23 cellular contexts compared by ENCODE assay signal in genomic region chrX:114962209-114962608, GRCh38. TPM values are rescaled to one million over a fixed set of nuclear protein-coding genes. Genes with fewer than 3 reads are reported as not detected.
"Had no signal": no experiment of that assay in that cellular context is flagged by ENCODE, and none has a peak within 500 bp of the region (broad histone marks: within the 10 kb centered on the region; RNA-seq: fewer than 3 reads in every experiment).

No MANE protein-coding gene starts in this region.

- H3K27me3 ChIP-seq: gastrocnemius medialis, neutrophil, right atrium auricular region, sigmoid colon, testis, upper lobe of right lung, vagina had no signal

- H3K36me3 ChIP-seq: gastrocnemius medialis, heart right ventricle, neutrophil, right atrium auricular region, sigmoid colon, tibial nerve, upper lobe of right lung, vagina had no signal

- H3K4me1 Mint-ChIP-seq: naive thymus-derived CD8-positive, alpha-beta T cell; stimulated activated naive B cell treated with anti-CD40 and anti-IgM and Interleukin-4, amounts not matched to agents 10 μg/mL and 1 μg/mL and 100 μg/mL, for 72 hours; stimulated activated naive CD8-positive, alpha-beta T cell treated with anti-CD3 and anti-CD28 coated beads, Interleukin-15, amount 100 ng/mL, for 72 hours had no signal

- DNase-seq: dorsolateral prefrontal cortex; effector CD8-positive, alpha-beta T cell; gastrocnemius medialis; heart right ventricle; hypothalamus; kidney glomerular epithelial cell; mucosa of descending colon; naive thymus-derived CD8-positive, alpha-beta T cell; posterior cingulate gyrus; sigmoid colon; stimulated activated CD4-positive, alpha-beta T cell treated with anti-CD3 and anti-CD28 coated beads, Interleukin-2, amount 100 ng/mL, for 24 hours; stimulated activated CD4-positive, alpha-beta T cell treated with anti-CD3 and anti-CD28 coated beads, Interleukin-4, amount 100 ng/mL, for 4 hours; stimulated activated naive B cell treated with anti-CD40 and anti-IgM and Interleukin-4, amounts not matched to agents 10 μg/mL and 1 μg/mL and 100 μg/mL, for 72 hours; stimulated activated naive CD8-positive, alpha-beta T cell treated with anti-CD3 and anti-CD28 coated beads, Interleukin-15, amount 100 ng/mL, for 72 hours; testis; upper lobe of right lung had no signal

- H3K9me3 Mint-ChIP-seq: naive thymus-derived CD8-positive, alpha-beta T cell; stimulated activated naive B cell treated with anti-CD40 and anti-IgM and Interleukin-4, amounts not matched to agents 10 μg/mL and 1 μg/mL and 100 μg/mL, for 72 hours; stimulated activated naive CD8-positive, alpha-beta T cell treated with anti-CD3 and anti-CD28 coated beads, Interleukin-15, amount 100 ng/mL, for 72 hours had no signal

- H3K36me3 Mint-ChIP-seq: naive thymus-derived CD8-positive, alpha-beta T cell; stimulated activated naive B cell treated with anti-CD40 and anti-IgM and Interleukin-4, amounts not matched to agents 10 μg/mL and 1 μg/mL and 100 μg/mL, for 72 hours had no signal

- H3K27me3 Mint-ChIP-seq: naive thymus-derived CD8-positive, alpha-beta T cell; stimulated activated naive CD8-positive, alpha-beta T cell treated with anti-CD3 and anti-CD28 coated beads, Interleukin-15, amount 100 ng/mL, for 72 hours had no signal

- H3K27ac ChIP-seq: dorsolateral prefrontal cortex, gastrocnemius medialis, heart right ventricle, neutrophil, right atrium auricular region, sigmoid colon, skin epidermis, testis, tibial nerve, upper lobe of right lung, vagina had no signal

- H3K4me3 Mint-ChIP-seq: naive thymus-derived CD8-positive, alpha-beta T cell; stimulated activated naive B cell treated with anti-CD40 and anti-IgM and Interleukin-4, amounts not matched to agents 10 μg/mL and 1 μg/mL and 100 μg/mL, for 72 hours; stimulated activated naive CD8-positive, alpha-beta T cell treated with anti-CD3 and anti-CD28 coated beads, Interleukin-15, amount 100 ng/mL, for 72 hours had no signal

- ATAC-seq: esophagus mucosa; gastrocnemius medialis; heart right ventricle; mucosa of descending colon; naive thymus-derived CD8-positive, alpha-beta T cell; stimulated activated naive B cell treated with anti-CD40 and anti-IgM and Interleukin-4, amounts not matched to agents 10 μg/mL and 1 μg/mL and 100 μg/mL, for 72 hours; stimulated activated naive CD8-positive, alpha-beta T cell treated with anti-CD3 and anti-CD28 coated beads, Interleukin-15, amount 100 ng/mL, for 72 hours; upper lobe of right lung had no signal

- H3K4me3 ChIP-seq: dorsolateral prefrontal cortex, gastrocnemius medialis, heart right ventricle, mucosa of descending colon, right atrium auricular region, sigmoid colon, skin epidermis, testis, tibial nerve, upper lobe of right lung, vagina had no signal

- H3K4me1 ChIP-seq: gastrocnemius medialis, heart right ventricle, right atrium auricular region, sigmoid colon, testis, tibial nerve, upper lobe of right lung, vagina had no signal

- H3K27ac Mint-ChIP-seq: naive thymus-derived CD8-positive, alpha-beta T cell; stimulated activated naive B cell treated with anti-CD40 and anti-IgM and Interleukin-4, amounts not matched to agents 10 μg/mL and 1 μg/mL and 100 μg/mL, for 72 hours; stimulated activated naive CD8-positive, alpha-beta T cell treated with anti-CD3 and anti-CD28 coated beads, Interleukin-15, amount 100 ng/mL, for 72 hours had no signal

- FAIRE-seq: islet of Langerhans had no signal

- H3K9me3 ChIP-seq: gastrocnemius medialis, heart right ventricle, mucosa of descending colon, neutrophil, right atrium auricular region, sigmoid colon, testis, tibial nerve, upper lobe of right lung, vagina had no signal

RNA-seq across cellular contexts. Expression of gene IL13RA2, which starts 55.2 kb away (rescaled TPM):
- total RNA-seq: naive thymus-derived CD8-positive, alpha-beta T cell; upper lobe of right lung had no signal
- polyA plus RNA-seq: naive thymus-derived CD8-positive, alpha-beta T cell had no signal
